Comparison of ENCODE assay signal across 10 cellular contexts in the genomic region with DNA sequence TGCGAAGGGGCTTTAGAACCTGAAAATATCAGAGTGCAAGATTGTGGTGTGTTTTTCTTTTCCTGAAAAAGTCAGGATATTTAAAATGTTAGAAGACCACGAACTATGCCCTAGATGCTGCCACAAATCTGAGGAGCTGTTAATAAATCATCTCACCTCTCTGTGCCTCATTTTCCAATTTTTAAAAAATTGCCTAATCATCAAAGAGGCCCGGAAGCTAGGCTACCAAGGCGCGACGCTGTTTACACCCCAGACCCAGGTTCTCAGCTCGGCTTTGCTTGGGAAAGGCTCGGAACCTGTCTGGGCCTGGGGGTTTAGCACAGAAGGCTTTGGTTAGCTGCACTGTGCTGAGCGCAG.
DNase-seq lines count a peak whose midpoint lies in the region; ATAC-seq and TF ChIP-seq lines count a peak whose summit lies in the region.
"Had no signal": no experiment of that assay in that cellular context is flagged by ENCODE, and none has a peak within 500 bp of the region (broad histone marks: within the 10 kb centered on the region; RNA-seq: fewer than 3 reads in every experiment).

No MANE protein-coding gene starts in this region.

- H3K4me1 Mint-ChIP-seq in Calu3 (ENCODE audit: low read depth, unreplicated experiment) = no peaks in the 10 kb centered on the region

- BruUV-seq in Calu3 (replicated peaks; lab: Mats Ljungman, UMichigan) = no TSS peak

- DNase-seq in Calu3 (no peak), NT2/D1 (ENCODE audit: low read depth, low spot score) (no peak), fibroblast of mammary gland (ENCODE audit: low read depth) (no peak), skeletal muscle cell (ENCODE audit: low read depth) (no peak), GOT3 (lab: John Stamatoyannopoulos, UW) (no peak), caudate nucleus (lab: John Stamatoyannopoulos, UW) (no peak)
- DNase-seq: activated naive CD4-positive, alpha-beta T cell had no signal

- H3K4me3 ChIP-seq in NT2/D1 (ENCODE audit: insufficient read length, low read depth) = peak overlapping the region; percentile 47
- peak overlapping the region; percentile 4 for H3K4me3 ChIP-seq in fibroblast of mammary gland (ENCODE audit: control insufficient read depth, low read depth, low read length)
- peak overlapping the region; percentile 39 for H3K4me3 ChIP-seq in skeletal muscle cell (ENCODE audit: low read depth, low read length)

- H3K4me3 Mint-ChIP-seq in Calu3 (ENCODE audit: low read depth, unreplicated experiment) = peak overlapping the region; percentile 14
- H3K4me3 Mint-ChIP-seq: T-helper 1 cell treated with Interleukin-12 subunit alpha and Interleukin-12 subunit beta and Interleukin-4 antibody, amounts not matched to agents 30 μg/mL and 1 μg/mL, for 36 hours had no signal

- no peak for ATAC-seq in GM21528 (IDR thresholded peaks at IDR 0.05; ENCODE audit: low FRiP score, unreplicated experiment)
- no peak for ATAC-seq in HG02840 (IDR thresholded peaks at IDR 0.05; ENCODE audit: low FRiP score, unreplicated experiment)

- intact Hi-C loops in Calu3 (cut with micrococcal nuclease; ENCODE audit: unreplicated experiment) = no loop called here

- peak overlapping the region; percentile 83 for H3K9ac ChIP-seq in NT2/D1 (ENCODE audit: insufficient read length, low read depth)

- 0 out of 2 replicates have a peak, but pooled peaks cover 5% of the 10 kb centered on the region for H3K9me3 ChIP-seq in NT2/D1 (ENCODE audit: insufficient read depth, low read length)

- TF ChIP-seq CTCF in Calu3 (IDR thresholded peaks at IDR 0.05; ENCODE audit: unreplicated experiment) (no peak), fibroblast of mammary gland (conservative IDR thresholded peaks at IDR 0.05; ENCODE audit: control insufficient read depth, insufficient read depth, low read depth, low read length) (no peak)

- CTCF ChIA-PET in Calu3 (lab: Charles Lee) = no interaction called here

- H3K36me3 Mint-ChIP-seq in Calu3 (ENCODE audit: insufficient read depth, unreplicated experiment) = no peaks in the 10 kb centered on the region

- H3K27me3 ChIP-seq in NT2/D1 (ENCODE audit: insufficient read depth, insufficient read length) = peaks cover 7% of the 10 kb centered on the region

- H3K36me3 ChIP-seq in NT2/D1 (ENCODE audit: insufficient read depth, insufficient read length, low read length) = no peaks in the 10 kb centered on the region

- H3K27ac Mint-ChIP-seq in Calu3 (ENCODE audit: unreplicated experiment) = no peak overlapping the region
- H3K27ac Mint-ChIP-seq: T-helper 1 cell treated with Interleukin-12 subunit alpha and Interleukin-12 subunit beta and Interleukin-4 antibody, amounts not matched to agents 30 μg/mL and 1 μg/mL, for 36 hours had no signal

- H3K27ac ChIP-seq in caudate nucleus (ENCODE audit: low read depth, low read length) = no peak overlapping the region

- H3K9me3 Mint-ChIP-seq in Calu3 (ENCODE audit: low read depth, unreplicated experiment) = no peaks in the 10 kb centered on the region
- H3K9me3 Mint-ChIP-seq: T-helper 1 cell treated with Interleukin-12 subunit alpha and Interleukin-12 subunit beta and Interleukin-4 antibody, amounts not matched to agents 30 μg/mL and 1 μg/mL, for 36 hours had no signal

- H3K4me1 ChIP-seq in NT2/D1 (ENCODE audit: insufficient read depth, insufficient read length) = peaks cover 14% of the 10 kb centered on the region

- peaks cover 66% of the 10 kb centered on the region for H3K27me3 Mint-ChIP-seq in Calu3 (ENCODE audit: unreplicated experiment)
